8 cellular contexts compared by ENCODE assay signal in the genomic region with DNA sequence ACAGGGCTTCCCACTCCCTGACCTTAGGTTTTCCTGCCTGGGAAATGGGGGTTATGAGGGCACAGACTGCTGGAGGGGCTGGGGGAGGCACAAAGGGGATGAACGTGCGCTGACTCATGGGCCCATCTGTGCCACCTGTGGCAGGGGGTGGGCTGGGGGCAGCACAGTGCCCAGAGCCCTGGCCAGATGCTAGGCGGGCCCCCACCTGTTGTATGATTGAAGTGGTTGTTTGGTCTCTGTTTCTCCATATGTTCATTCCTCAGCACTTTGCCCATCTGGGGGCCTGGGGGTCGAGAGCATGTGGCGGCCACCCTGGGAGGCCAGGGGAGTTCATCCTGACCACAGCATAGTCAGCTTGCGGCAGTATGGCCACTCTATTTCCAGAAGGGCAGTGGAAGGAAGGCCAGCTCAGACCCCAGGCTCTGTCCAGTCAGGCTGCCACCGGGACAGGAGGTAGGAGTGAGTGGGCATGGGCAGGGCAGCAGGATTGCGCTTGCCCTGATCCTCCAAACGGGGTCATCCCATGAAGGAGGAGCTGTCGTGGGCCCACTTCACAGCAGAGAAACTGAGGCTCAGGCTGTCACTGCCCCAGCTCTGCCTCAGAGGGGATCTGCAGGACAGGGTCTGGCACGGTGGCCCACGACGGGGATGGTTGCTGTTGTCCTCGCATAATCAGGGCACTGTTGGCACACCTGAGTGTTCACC. TPM values are rescaled to one million over a fixed set of nuclear protein-coding genes. Genes with fewer than 3 reads are reported as not detected.
DNase-seq lines count a peak whose midpoint lies in the region; ATAC-seq, FAIRE-seq and TF ChIP-seq lines count a peak whose summit lies in the region.

No MANE protein-coding gene starts in this region.

- no peak for DNase-seq in HAP-1 (ENCODE audit: low spot score in 2 of 2)
- no peak for DNase-seq in WERI-Rb-1
- no peak for DNase-seq in left ventricle myocardium inferior
- DNase-seq in effector CD8-positive, alpha-beta T cell (lab: John Stamatoyannopoulos, UW) = no peak
- no peak for DNase-seq in H54 (ENCODE audit: insufficient read length, low spot score)

- H3K27me3 ChIP-seq in HAP-1 (ENCODE audit: low read depth) (no peaks in the 10 kb centered on the region), WERI-Rb-1 (ENCODE audit: insufficient read depth, low read depth, severe bottlenecking) (no peaks in the 10 kb centered on the region), left ventricle myocardium inferior (ENCODE audit: low read depth) (no peaks in the 10 kb centered on the region), skeletal muscle tissue (ENCODE audit: control insufficient read depth in 3 of 3, insufficient read depth in 3 of 3, low read length in 3 of 3) (no peaks in the 10 kb centered on the region)

- H3K9me3 ChIP-seq in HAP-1 = no peaks in the 10 kb centered on the region
- H3K9me3 ChIP-seq in WERI-Rb-1 (ENCODE audit: severe bottlenecking) = peaks cover 3% of the 10 kb centered on the region
- H3K9me3 ChIP-seq in left ventricle myocardium inferior (replicated peaks) = peaks cover 4% of the 10 kb centered on the region
- H3K9me3 ChIP-seq in skeletal muscle tissue (ENCODE audit: control insufficient read depth in 3 of 3, low read length in 3 of 3) = no peaks in the 10 kb centered on the region

- no peak for TF ChIP-seq POLR2A in H54 (IDR thresholded peaks at IDR 0.05; ENCODE audit: low read depth, low read length)

- TF ChIP-seq CTCF in WERI-Rb-1 (IDR thresholded peaks at IDR 0.05; ENCODE audit: low read depth, low read length) (no peak), left ventricle myocardium inferior (IDR thresholded peaks at IDR 0.05; ENCODE audit: borderline replicate concordance) (no peak)

- H3K9ac ChIP-seq in skeletal muscle tissue (ENCODE audit: low read depth in 1 of 3, low read length in 3 of 3) = peak overlapping the region; percentile 90 to 96 (median 96)

- peaks cover 13% of the 10 kb centered on the region for H3K4me1 ChIP-seq in HAP-1
- H3K4me1 ChIP-seq in left ventricle myocardium inferior = peaks cover 56% of the 10 kb centered on the region
- peaks cover 58 to 61% (median 60%) of the 10 kb centered on the region in 3 donors for H3K4me1 ChIP-seq in skeletal muscle tissue (ENCODE audit: control insufficient read depth in 3 of 3, insufficient read depth in 3 of 3, low read length in 3 of 3)

- no peak overlapping the region for H3K27ac ChIP-seq in WERI-Rb-1
- peak overlapping the region; percentile 93 for H3K27ac ChIP-seq in left ventricle myocardium inferior (replicated peaks)
- peak overlapping the region; percentile 94 for H3K27ac ChIP-seq in skeletal muscle tissue (ENCODE audit: low read depth, low read length)

- intact Hi-C loops in left ventricle myocardium inferior (cut with micrococcal nuclease) = no loop called here

- no peak for FAIRE-seq in H54 (lab: Jason Lieb, UNC)

- H3K4me3 ChIP-seq in HAP-1 = peak overlapping the region; percentile 84
- peak overlapping the region; percentile 81 for H3K4me3 ChIP-seq in WERI-Rb-1 (ENCODE audit: low read depth, low read length)
- peak overlapping the region; percentile 87 for H3K4me3 ChIP-seq in left ventricle myocardium inferior
- H3K4me3 ChIP-seq in skeletal muscle tissue (ENCODE audit: low read length in 3 of 3) = peak overlapping the region; percentile 77 to 91 (median 81)

- no peaks in the 10 kb centered on the region for H3K36me3 ChIP-seq in HAP-1 (replicated peaks)
- H3K36me3 ChIP-seq in WERI-Rb-1 = no peaks in the 10 kb centered on the region
- H3K36me3 ChIP-seq in left ventricle myocardium inferior = no peaks in the 10 kb centered on the region
- no peaks in the 10 kb centered on the region for H3K36me3 ChIP-seq in skeletal muscle tissue (ENCODE audit: control insufficient read depth in 3 of 3, insufficient read depth in 3 of 3, low read length in 3 of 3)

- ATAC-seq in HG03378 (IDR thresholded peaks at IDR 0.05; ENCODE audit: unreplicated experiment) (no peak), HG02798 (IDR thresholded peaks at IDR 0.05; ENCODE audit: poor library complexity, unreplicated experiment) (no peak)

- in situ Hi-C loops in HAP-1 (cut with MboI; ENCODE audit: low sequenced_read_pairs) = no loop called here

RNA-seq across cellular contexts. Expression of gene NINJ1, which starts 0.8 kb away (rescaled TPM):
- total RNA-seq in left ventricle myocardium inferior = 53.7 TPM
- 20.9 TPM for total RNA-seq in skeletal muscle tissue

RNA-seq across cellular contexts. Expression of gene CARD19, which starts 38.9 kb away (rescaled TPM):
- total RNA-seq in left ventricle myocardium inferior (35.8 TPM), skeletal muscle tissue (24.5 TPM)

RNA-seq across cellular contexts. Expression of gene WNK2, which starts 49.0 kb away (rescaled TPM):
- total RNA-seq in left ventricle myocardium inferior (218 TPM), skeletal muscle tissue (4.7 TPM)

Comparison
In these comparisons a context has a peak if more than half of its experiments do, and no peak if none do; other contexts are left out.
1. RNA of gene WNK2, which starts 49.0 kb away (total RNA-seq): 218 TPM in left ventricle myocardium inferior (single experiment); 4.7 TPM in skeletal muscle tissue (single experiment); every median in the first group is over 10 times any median in the second.
2. Peak in every context shown above with its lines, with median percentiles within 50 percentile points of each other: H3K4me3 ChIP-seq.